Comparison of ENCODE assay signal across 1 cellular context in the genomic region with DNA sequence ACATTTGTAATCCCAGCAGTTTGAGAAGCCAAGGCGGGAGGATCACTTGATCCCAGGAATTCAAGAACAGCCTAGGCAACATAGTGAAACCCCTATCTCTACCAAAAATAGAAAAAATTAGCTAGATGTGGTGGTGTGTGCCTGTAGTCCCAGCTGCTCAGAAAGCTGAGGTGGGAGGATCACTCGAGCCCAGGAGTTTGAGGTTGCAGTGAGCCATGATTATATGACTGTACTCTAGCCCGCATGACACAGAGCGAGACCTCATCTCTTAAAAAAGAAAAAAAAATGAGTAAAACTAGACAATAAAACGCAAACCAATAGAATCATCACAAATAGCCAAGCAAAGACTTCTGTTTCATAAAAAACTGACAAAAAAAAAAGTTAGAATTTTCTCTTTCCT.
TF ChIP-seq lines count a peak whose summit lies in the region.

No MANE protein-coding gene starts in this region.

TF ChIP-seq in GM12878, 131 proteins besides CTCF, POLR2A, EP300 and RAD21 (continued from another document and continues in another):
- TF ChIP-seq, protein P1, sequence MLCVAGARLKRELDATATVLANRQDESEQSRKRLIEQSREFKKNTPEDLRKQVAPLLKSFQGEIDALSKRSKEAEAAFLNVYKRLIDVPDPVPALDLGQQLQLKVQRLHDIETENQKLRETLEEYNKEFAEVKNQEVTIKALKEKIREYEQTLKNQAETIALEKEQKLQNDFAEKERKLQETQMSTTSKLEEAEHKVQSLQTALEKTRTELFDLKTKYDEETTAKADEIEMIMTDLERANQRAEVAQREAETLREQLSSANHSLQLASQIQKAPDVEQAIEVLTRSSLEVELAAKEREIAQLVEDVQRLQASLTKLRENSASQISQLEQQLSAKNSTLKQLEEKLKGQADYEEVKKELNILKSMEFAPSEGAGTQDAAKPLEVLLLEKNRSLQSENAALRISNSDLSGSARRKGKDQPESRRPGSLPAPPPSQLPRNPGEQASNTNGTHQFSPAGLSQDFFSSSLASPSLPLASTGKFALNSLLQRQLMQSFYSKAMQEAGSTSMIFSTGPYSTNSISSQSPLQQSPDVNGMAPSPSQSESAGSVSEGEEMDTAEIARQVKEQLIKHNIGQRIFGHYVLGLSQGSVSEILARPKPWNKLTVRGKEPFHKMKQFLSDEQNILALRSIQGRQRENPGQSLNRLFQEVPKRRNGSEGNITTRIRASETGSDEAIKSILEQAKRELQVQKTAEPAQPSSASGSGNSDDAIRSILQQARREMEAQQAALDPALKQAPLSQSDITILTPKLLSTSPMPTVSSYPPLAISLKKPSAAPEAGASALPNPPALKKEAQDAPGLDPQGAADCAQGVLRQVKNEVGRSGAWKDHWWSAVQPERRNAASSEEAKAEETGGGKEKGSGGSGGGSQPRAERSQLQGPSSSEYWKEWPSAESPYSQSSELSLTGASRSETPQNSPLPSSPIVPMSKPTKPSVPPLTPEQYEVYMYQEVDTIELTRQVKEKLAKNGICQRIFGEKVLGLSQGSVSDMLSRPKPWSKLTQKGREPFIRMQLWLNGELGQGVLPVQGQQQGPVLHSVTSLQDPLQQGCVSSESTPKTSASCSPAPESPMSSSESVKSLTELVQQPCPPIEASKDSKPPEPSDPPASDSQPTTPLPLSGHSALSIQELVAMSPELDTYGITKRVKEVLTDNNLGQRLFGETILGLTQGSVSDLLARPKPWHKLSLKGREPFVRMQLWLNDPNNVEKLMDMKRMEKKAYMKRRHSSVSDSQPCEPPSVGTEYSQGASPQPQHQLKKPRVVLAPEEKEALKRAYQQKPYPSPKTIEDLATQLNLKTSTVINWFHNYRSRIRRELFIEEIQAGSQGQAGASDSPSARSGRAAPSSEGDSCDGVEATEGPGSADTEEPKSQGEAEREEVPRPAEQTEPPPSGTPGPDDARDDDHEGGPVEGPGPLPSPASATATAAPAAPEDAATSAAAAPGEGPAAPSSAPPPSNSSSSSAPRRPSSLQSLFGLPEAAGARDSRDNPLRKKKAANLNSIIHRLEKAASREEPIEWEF (IDR thresholded peaks at IDR 0.05; ENCODE audit: insufficient replicate concordance, low read depth, low read length) = no peak
- TF ChIP-seq CREB1 (IDR thresholded peaks at IDR 0.05; ENCODE audit: low read depth) (peak; percentile 54; the same call in 1 of the 2 replicates), MYB (IDR thresholded peaks at IDR 0.05; ENCODE audit: borderline replicate concordance, low read depth, low read length) (no peak), MEF2B (IDR thresholded peaks at IDR 0.05; ENCODE audit: partially characterized antibody, poor library complexity, severe bottlenecking) (peak; percentile 76), NFXL1 (IDR thresholded peaks at IDR 0.05; ENCODE audit: borderline replicate concordance) (no peak), TCF3 (IDR thresholded peaks at IDR 0.05; ENCODE audit: borderline replicate concordance, insufficient read depth, low read depth, low read length) (peak; percentile 69; the same call in 1 of the 2 replicates), SIX5 (IDR thresholded peaks at IDR 0.05; ENCODE audit: low read depth, low read length, severe bottlenecking) (no peak), TBL1XR1 (IDR thresholded peaks at IDR 0.05; ENCODE audit: low read depth, low read length) (peak; percentile 53; the same call in 1 of the 2 replicates), CHD2 (IDR thresholded peaks at IDR 0.05; ENCODE audit: borderline replicate concordance, low read depth, low read length) (no peak), ZBED1 (IDR thresholded peaks at IDR 0.05; ENCODE audit: borderline replicate concordance) (peak; percentile 84), MEF2A (IDR thresholded peaks at IDR 0.05; ENCODE audit: insufficient read depth, low read depth, low read length) (peak; percentile 97), BACH1 (IDR thresholded peaks at IDR 0.05; ENCODE audit: borderline replicate concordance) (no peak), HCFC1 (IDR thresholded peaks at IDR 0.05; ENCODE audit: low read length) (no peak), KDM1A (IDR thresholded peaks at IDR 0.05; ENCODE audit: borderline replicate concordance) (no peak), TAF1 (IDR thresholded peaks at IDR 0.05; ENCODE audit: borderline replicate concordance, low read depth, low read length) (no peak), CREM (IDR thresholded peaks at IDR 0.05; ENCODE audit: low read depth) (peak; percentile 92), MYC (IDR thresholded peaks at IDR 0.05; ENCODE audit: insufficient read depth, insufficient read length, insufficient replicate concordance, low read length, severe bottlenecking) (no peak), NR2F1 (conservative IDR thresholded peaks at IDR 0.05) (no peak), MXI1 (IDR thresholded peaks at IDR 0.05; ENCODE audit: low read depth, low read length) (no peak), SREBF1 (IDR thresholded peaks at IDR 0.05; ENCODE audit: low read length) (no peak), JUNB (IDR thresholded peaks at IDR 0.05) (peak; percentile 98), TCF12 (IDR thresholded peaks at IDR 0.05; ENCODE audit: low read depth, low read length) (peak; percentile 96), BCL11A (IDR thresholded peaks at IDR 0.05; ENCODE audit: low read depth, low read length) (peak; percentile 96), KAT2A (conservative IDR thresholded peaks at IDR 0.05; ENCODE audit: control insufficient read depth, low read depth, low read length) (no peak), FOXK2 (IDR thresholded peaks at IDR 0.05) (no peak)
- TF ChIP-seq, protein P2, sequence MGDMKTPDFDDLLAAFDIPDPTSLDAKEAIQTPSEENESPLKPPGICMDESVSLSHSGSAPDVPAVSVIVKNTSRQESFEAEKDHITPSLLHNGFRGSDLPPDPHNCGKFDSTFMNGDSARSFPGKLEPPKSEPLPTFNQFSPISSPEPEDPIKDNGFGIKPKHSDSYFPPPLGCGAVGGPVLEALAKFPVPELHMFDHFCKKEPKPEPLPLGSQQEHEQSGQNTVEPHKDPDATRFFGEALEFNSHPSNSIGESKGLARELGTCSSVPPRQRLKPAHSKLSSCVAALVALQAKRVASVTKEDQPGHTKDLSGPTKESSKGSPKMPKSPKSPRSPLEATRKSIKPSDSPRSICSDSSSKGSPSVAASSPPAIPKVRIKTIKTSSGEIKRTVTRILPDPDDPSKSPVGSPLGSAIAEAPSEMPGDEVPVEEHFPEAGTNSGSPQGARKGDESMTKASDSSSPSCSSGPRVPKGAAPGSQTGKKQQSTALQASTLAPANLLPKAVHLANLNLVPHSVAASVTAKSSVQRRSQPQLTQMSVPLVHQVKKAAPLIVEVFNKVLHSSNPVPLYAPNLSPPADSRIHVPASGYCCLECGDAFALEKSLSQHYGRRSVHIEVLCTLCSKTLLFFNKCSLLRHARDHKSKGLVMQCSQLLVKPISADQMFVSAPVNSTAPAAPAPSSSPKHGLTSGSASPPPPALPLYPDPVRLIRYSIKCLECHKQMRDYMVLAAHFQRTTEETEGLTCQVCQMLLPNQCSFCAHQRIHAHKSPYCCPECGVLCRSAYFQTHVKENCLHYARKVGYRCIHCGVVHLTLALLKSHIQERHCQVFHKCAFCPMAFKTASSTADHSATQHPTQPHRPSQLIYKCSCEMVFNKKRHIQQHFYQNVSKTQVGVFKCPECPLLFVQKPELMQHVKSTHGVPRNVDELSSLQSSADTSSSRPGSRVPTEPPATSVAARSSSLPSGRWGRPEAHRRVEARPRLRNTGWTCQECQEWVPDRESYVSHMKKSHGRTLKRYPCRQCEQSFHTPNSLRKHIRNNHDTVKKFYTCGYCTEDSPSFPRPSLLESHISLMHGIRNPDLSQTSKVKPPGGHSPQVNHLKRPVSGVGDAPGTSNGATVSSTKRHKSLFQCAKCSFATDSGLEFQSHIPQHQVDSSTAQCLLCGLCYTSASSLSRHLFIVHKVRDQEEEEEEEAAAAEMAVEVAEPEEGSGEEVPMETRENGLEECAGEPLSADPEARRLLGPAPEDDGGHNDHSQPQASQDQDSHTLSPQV (IDR thresholded peaks at IDR 0.05) = no peak
- TF ChIP-seq, protein P3, sequence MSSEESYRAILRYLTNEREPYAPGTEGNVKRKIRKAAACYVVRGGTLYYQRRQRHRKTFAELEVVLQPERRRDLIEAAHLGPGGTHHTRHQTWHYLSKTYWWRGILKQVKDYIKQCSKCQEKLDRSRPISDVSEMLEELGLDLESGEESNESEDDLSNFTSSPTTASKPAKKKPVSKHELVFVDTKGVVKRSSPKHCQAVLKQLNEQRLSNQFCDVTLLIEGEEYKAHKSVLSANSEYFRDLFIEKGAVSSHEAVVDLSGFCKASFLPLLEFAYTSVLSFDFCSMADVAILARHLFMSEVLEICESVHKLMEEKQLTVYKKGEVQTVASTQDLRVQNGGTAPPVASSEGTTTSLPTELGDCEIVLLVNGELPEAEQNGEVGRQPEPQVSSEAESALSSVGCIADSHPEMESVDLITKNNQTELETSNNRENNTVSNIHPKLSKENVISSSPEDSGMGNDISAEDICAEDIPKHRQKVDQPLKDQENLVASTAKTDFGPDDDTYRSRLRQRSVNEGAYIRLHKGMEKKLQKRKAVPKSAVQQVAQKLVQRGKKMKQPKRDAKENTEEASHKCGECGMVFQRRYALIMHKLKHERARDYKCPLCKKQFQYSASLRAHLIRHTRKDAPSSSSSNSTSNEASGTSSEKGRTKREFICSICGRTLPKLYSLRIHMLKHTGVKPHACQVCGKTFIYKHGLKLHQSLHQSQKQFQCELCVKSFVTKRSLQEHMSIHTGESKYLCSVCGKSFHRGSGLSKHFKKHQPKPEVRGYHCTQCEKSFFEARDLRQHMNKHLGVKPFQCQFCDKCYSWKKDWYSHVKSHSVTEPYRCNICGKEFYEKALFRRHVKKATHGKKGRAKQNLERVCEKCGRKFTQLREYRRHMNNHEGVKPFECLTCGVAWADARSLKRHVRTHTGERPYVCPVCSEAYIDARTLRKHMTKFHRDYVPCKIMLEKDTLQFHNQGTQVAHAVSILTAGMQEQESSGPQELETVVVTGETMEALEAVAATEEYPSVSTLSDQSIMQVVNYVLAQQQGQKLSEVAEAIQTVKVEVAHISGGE (CRISPR knock-in tag; IDR thresholded peaks at IDR 0.05) = no peak
- TF ChIP-seq, protein P4, sequence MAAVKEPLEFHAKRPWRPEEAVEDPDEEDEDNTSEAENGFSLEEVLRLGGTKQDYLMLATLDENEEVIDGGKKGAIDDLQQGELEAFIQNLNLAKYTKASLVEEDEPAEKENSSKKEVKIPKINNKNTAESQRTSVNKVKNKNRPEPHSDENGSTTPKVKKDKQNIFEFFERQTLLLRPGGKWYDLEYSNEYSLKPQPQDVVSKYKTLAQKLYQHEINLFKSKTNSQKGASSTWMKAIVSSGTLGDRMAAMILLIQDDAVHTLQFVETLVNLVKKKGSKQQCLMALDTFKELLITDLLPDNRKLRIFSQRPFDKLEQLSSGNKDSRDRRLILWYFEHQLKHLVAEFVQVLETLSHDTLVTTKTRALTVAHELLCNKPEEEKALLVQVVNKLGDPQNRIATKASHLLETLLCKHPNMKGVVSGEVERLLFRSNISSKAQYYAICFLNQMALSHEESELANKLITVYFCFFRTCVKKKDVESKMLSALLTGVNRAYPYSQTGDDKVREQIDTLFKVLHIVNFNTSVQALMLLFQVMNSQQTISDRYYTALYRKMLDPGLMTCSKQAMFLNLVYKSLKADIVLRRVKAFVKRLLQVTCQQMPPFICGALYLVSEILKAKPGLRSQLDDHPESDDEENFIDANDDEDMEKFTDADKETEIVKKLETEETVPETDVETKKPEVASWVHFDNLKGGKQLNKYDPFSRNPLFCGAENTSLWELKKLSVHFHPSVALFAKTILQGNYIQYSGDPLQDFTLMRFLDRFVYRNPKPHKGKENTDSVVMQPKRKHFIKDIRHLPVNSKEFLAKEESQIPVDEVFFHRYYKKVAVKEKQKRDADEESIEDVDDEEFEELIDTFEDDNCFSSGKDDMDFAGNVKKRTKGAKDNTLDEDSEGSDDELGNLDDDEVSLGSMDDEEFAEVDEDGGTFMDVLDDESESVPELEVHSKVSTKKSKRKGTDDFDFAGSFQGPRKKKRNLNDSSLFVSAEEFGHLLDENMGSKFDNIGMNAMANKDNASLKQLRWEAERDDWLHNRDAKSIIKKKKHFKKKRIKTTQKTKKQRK (IDR thresholded peaks at IDR 0.05; ENCODE audit: low read depth, low read length) = no peak
- TF ChIP-seq, protein P5, sequence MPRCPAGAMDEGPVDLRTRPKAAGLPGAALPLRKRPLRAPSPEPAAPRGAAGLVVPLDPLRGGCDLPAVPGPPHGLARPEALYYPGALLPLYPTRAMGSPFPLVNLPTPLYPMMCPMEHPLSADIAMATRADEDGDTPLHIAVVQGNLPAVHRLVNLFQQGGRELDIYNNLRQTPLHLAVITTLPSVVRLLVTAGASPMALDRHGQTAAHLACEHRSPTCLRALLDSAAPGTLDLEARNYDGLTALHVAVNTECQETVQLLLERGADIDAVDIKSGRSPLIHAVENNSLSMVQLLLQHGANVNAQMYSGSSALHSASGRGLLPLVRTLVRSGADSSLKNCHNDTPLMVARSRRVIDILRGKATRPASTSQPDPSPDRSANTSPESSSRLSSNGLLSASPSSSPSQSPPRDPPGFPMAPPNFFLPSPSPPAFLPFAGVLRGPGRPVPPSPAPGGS (IDR thresholded peaks at IDR 0.05; ENCODE audit: borderline replicate concordance, insufficient read depth, low read depth, low read length, poor library complexity, severe bottlenecking) = peak; percentile 94
- TF ChIP-seq, protein P6, sequence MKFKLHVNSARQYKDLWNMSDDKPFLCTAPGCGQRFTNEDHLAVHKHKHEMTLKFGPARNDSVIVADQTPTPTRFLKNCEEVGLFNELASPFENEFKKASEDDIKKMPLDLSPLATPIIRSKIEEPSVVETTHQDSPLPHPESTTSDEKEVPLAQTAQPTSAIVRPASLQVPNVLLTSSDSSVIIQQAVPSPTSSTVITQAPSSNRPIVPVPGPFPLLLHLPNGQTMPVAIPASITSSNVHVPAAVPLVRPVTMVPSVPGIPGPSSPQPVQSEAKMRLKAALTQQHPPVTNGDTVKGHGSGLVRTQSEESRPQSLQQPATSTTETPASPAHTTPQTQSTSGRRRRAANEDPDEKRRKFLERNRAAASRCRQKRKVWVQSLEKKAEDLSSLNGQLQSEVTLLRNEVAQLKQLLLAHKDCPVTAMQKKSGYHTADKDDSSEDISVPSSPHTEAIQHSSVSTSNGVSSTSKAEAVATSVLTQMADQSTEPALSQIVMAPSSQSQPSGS (IDR thresholded peaks at IDR 0.05; ENCODE audit: low read length) = peak; percentile 96
- TF ChIP-seq, protein P7, sequence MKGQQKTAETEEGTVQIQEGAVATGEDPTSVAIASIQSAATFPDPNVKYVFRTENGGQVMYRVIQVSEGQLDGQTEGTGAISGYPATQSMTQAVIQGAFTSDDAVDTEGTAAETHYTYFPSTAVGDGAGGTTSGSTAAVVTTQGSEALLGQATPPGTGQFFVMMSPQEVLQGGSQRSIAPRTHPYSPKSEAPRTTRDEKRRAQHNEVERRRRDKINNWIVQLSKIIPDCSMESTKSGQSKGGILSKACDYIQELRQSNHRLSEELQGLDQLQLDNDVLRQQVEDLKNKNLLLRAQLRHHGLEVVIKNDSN (IDR thresholded peaks at IDR 0.05; ENCODE audit: borderline replicate concordance, extremely low read length, insufficient read depth, low read depth, low read length) = no peak
